Comparison of ENCODE assay signal across 10 cellular contexts in the genomic region with DNA sequence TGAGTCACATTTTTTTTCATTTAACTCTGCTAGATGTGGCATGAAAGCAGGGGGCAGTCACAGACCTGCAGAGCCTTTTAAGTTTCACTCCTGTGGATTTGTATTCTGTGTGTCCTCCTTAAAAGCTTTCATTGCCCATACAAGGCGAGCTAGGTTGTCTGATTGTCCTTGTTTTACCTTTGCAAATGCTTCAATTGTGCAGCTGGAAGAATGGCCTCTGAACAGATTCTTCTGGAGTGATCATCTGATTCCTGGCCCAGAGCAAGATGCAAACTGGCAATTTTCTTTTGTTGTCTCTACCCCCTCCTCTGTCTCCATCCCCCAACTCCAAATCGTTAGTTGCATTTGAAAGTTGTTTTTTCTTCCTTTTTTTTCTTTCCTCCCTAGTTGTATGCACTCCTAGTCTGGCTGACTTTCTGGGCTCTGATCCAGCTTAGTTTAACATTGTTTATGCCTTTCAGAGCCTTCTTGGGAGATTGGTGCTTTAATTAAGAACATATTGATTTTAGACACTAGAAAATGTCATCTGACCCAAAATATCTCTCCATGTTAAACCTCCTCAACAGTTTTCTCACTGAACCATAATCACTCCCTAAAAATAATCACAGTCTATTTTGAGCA.
DNase-seq lines count a peak whose midpoint lies in the region; ATAC-seq and TF ChIP-seq lines count a peak whose summit lies in the region.
"Had no signal": no experiment of that assay in that cellular context is flagged by ENCODE, and none has a peak within 500 bp of the region (broad histone marks: within the 10 kb centered on the region; RNA-seq: fewer than 3 reads in every experiment).

No MANE protein-coding gene starts in this region.

- in situ Hi-C loops in G401 (cut with HindIII; ENCODE audit: low sequenced_read_pairs) = no loop called here

- DNase-seq in ELF-1 (ENCODE audit: low read depth, low spot score) (peak; percentile 23), NCI-H345 (lab: John Stamatoyannopoulos, UW) (peak; percentile 58), fibroblast of the aortic adventitia (ENCODE audit: low read depth) (peak; percentile 82), putamen (ENCODE audit: low spot score) (peak; percentile 7), G401 (ENCODE audit: low spot score) (no peak), DMS53 (lab: John Stamatoyannopoulos, UW) (no peak)
- DNase-seq: NCI-H510A had no signal

- no peak for ATAC-seq in HG03175 (IDR thresholded peaks at IDR 0.05; ENCODE audit: unreplicated experiment)
- ATAC-seq in HG02759 (IDR thresholded peaks at IDR 0.05; ENCODE audit: unreplicated experiment) = no peak

- no peak for TF ChIP-seq CTCF in fibroblast of the aortic adventitia (IDR thresholded peaks at IDR 0.05; ENCODE audit: insufficient read depth, low read length)

- no peak overlapping the region for H3K4me3 ChIP-seq in fibroblast of the aortic adventitia (ENCODE audit: low read depth, low read length)
- H3K4me3 ChIP-seq: thoracic aorta had no signal

Comparison
In these comparisons a context has a peak if more than half of its experiments do, and no peak if none do; other contexts are left out.
1. DNase-seq: peak in ELF-1 (single experiment), NCI-H345 (single experiment), fibroblast of the aortic adventitia (single experiment) and putamen (single experiment); none in G401 (single experiment) and DMS53 (single experiment).